ENCODE assay signal across 13 cellular contexts in the genomic region with DNA sequence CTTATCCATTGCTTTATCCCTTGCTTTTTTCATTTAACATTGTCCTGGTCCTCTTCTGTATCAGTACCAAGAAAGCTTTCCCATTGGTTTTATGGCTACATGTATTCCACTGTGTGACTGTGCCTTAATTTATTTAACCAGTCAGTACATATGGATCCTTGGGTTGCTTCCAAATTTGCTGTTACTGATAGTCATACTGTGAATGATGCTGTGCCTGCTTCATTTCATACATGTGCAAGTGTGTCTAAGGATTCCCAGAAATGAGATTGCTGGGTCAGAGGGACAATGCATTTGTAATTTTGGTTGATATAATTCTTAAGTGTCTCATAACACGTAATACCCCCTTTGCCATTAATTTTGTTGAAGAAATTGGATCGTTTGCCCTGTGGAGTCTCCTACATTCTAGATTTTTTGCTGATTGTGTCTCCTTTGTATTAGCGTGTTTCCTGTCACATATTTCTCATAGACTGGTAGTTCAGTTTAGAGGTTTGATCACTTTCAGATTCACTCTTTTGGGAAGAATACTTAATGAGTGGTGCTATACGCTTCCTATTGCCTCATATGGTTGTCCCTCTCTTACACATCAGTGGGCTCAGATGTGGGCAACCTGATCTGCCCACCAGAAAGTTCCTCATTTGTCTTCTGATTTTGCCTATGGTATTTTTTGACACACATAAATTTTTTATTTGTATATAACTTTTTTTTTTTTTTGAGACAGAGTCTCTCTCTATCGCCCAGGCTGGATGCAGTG. TPM values are rescaled to one million over a fixed set of nuclear protein-coding genes. Genes with fewer than 3 reads are reported as not detected.
DNase-seq lines count a peak whose midpoint lies in the region; ATAC-seq, FAIRE-seq and TF ChIP-seq lines count a peak whose summit lies in the region.
"Had no signal": no experiment of that assay in that cellular context is flagged by ENCODE, and none has a peak within 500 bp of the region (broad histone marks: within the 10 kb centered on the region; RNA-seq: fewer than 3 reads in every experiment).

No MANE protein-coding gene starts in this region.

- H3K4me1 ChIP-seq in esophagus muscularis mucosa = no peaks in the 10 kb centered on the region
- H3K4me1 ChIP-seq: transverse colon had no signal

- DNase-seq in GM18507 (ENCODE audit: extremely low spot score, insufficient read length, low read depth) (no peak), HPDE6-E6E7 (ENCODE audit: extremely low spot score) (no peak), HuH-7 (ENCODE audit: low spot score) (no peak), esophagus muscularis mucosa (ENCODE audit: extremely low spot score) (no peak)
- DNase-seq: CD8-positive, alpha-beta memory T cell; left cardiac atrium; NCI-H524; transverse colon had no signal

- H3K4me3 ChIP-seq in esophagus muscularis mucosa = no peak overlapping the region
- H3K4me3 ChIP-seq: transverse colon had no signal

- intact Hi-C loops in dendritic cell treated with granulocyte-macrophage colony-stimulating factor and Interleukin-4, amounts not matched to agents 40 ng/mL and 50 ng/mL, for 4 days (cut with micrococcal nuclease) = loop anchor here (10.0 kb wide), 1 partner anchor 98 kb away; no protein-coding TSS in a partner anchor
- intact Hi-C loops in esophagus muscularis mucosa (cut with DNase I) = no loop called here

- peak; percentile 75 for FAIRE-seq in GM18507 (lab: Jason Lieb, UNC)
- FAIRE-seq: endometrium, TTC549 had no signal

- H3K9me3 Mint-ChIP-seq in dendritic cell treated with granulocyte-macrophage colony-stimulating factor and Interleukin-4, amounts not matched to agents 40 ng/mL and 50 ng/mL, for 4 days = no peaks in the 10 kb centered on the region
- H3K9me3 Mint-ChIP-seq: CD8-positive, alpha-beta memory T cell had no signal

- no peak for TF ChIP-seq POLR2A in esophagus muscularis mucosa (IDR thresholded peaks at IDR 0.05; ENCODE audit: low read depth)

- 83% methylated on average over 5 of the region's 5 CpGs for WGBS in esophagus muscularis mucosa

- peak; percentile 87 for ATAC-seq in GM19463 (IDR thresholded peaks at IDR 0.05; ENCODE audit: unreplicated experiment)
- ATAC-seq in HG03196 (IDR thresholded peaks at IDR 0.05; ENCODE audit: unreplicated experiment) = peak; percentile 69
- ATAC-seq: left cardiac atrium had no signal

- TF ChIP-seq CTCF in esophagus muscularis mucosa (IDR thresholded peaks at IDR 0.05) = no peak

- H3K9me3 ChIP-seq in esophagus muscularis mucosa = no peaks in the 10 kb centered on the region
- H3K9me3 ChIP-seq: transverse colon had no signal

- peaks cover 84% of the 10 kb centered on the region for H3K36me3 Mint-ChIP-seq in dendritic cell treated with granulocyte-macrophage colony-stimulating factor and Interleukin-4, amounts not matched to agents 40 ng/mL and 50 ng/mL, for 4 days (ENCODE audit: low read depth)

- H3K27me3 ChIP-seq in esophagus muscularis mucosa = no peaks in the 10 kb centered on the region
- H3K27me3 ChIP-seq: transverse colon had no signal

- no peak for TF ChIP-seq EP300 in esophagus muscularis mucosa (IDR thresholded peaks at IDR 0.05)

- peaks cover 59 to 83% (median 66%) of the 10 kb centered on the region in 4 donors for H3K36me3 ChIP-seq in esophagus muscularis mucosa

- H3K4me3 Mint-ChIP-seq in dendritic cell treated with granulocyte-macrophage colony-stimulating factor and Interleukin-4, amounts not matched to agents 40 ng/mL and 50 ng/mL, for 4 days = no peak overlapping the region
- H3K4me3 Mint-ChIP-seq: CD8-positive, alpha-beta memory T cell had no signal

- peak overlapping the region; percentile 28 for H3K27ac Mint-ChIP-seq in dendritic cell treated with granulocyte-macrophage colony-stimulating factor and Interleukin-4, amounts not matched to agents 40 ng/mL and 50 ng/mL, for 4 days

- H3K4me1 Mint-ChIP-seq in dendritic cell treated with granulocyte-macrophage colony-stimulating factor and Interleukin-4, amounts not matched to agents 40 ng/mL and 50 ng/mL, for 4 days (ENCODE audit: low read depth) = peaks cover 15% of the 10 kb centered on the region
- H3K4me1 Mint-ChIP-seq: CD8-positive, alpha-beta memory T cell had no signal

- no peaks in the 10 kb centered on the region for H3K27me3 Mint-ChIP-seq in dendritic cell treated with granulocyte-macrophage colony-stimulating factor and Interleukin-4, amounts not matched to agents 40 ng/mL and 50 ng/mL, for 4 days
- H3K27me3 Mint-ChIP-seq: CD8-positive, alpha-beta memory T cell had no signal

- no peak overlapping the region for H3K27ac ChIP-seq in esophagus muscularis mucosa (replicated peaks in 1 of 4)
- H3K27ac ChIP-seq: transverse colon had no signal

RNA-seq across cellular contexts. Expression of gene MYBPC3, which starts 35.2 kb away (rescaled TPM):
- under 1 TPM in 2 of 4 donors, not detected in 2; 0.06 to 0.17 TPM for total RNA-seq in esophagus muscularis mucosa
- total RNA-seq: CD8-positive, alpha-beta memory T cell; transverse colon had no signal

RNA-seq across cellular contexts. Expression of gene MADD, which starts 47.3 kb away (rescaled TPM):
- 10 to 100 TPM; 27.8 to 35.4 (median 32.7) TPM for total RNA-seq in esophagus muscularis mucosa

RNA-seq across cellular contexts. Expression of gene NR1H3, which starts 59.5 kb away (rescaled TPM):
- 10 to 100 TPM; 14.5 to 26.2 (median 18.1) TPM for total RNA-seq in esophagus muscularis mucosa
